In the genomic region with DNA sequence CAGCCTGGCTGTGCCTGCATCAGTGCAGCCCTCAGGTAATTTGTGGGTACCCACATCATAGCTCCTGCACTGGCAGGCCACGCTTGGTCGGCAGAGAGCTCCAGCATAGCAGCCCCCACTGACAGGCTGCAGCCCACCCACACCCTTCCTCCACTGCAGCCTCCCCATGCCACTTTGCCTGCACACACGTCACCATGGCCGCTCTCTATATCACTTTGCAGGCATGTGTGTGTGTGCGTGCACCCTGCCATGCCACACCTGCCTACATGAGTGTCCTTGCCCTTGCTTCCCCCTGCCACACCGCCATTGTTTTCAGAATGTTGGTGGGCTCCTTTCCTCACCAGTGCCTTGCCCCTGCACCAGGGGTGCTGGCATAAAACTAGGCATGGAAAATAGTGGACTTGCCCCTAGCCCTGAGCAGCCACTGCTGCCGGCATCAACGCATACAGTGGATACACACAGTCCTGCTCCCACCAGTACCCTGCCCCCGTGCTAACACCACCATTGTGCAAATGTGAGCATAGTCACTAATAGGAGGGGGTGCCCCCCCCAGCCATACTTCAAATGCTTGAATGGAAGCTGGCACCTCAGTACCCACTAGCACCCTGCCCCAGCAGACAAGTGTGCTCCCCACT, we compare ENCODE assay signal across 25 cellular contexts.
"Had no signal": no experiment of that assay in that cellular context is flagged by ENCODE, and none has a peak within 500 bp of the region (broad histone marks: within the 10 kb centered on the region; RNA-seq: fewer than 3 reads in every experiment).

No MANE protein-coding gene starts in this region.

- H3K27ac ChIP-seq: colonic mucosa, epithelial cell of prostate, esophagus squamous epithelium, gastrocnemius medialis, heart right ventricle, left lung, lower lobe of right lung had no signal

- H3K4me1 Mint-ChIP-seq: endodermal cell had no signal

- FAIRE-seq: endometrium, islet of Langerhans, keratinocyte had no signal

- DNase-seq: colonic mucosa; cortex of kidney; effector CD8-positive, alpha-beta T cell; effector memory CD8-positive, alpha-beta T cell; endodermal cell; erythroblast; esophagus squamous epithelium; foreskin fibroblast; foreskin melanocyte; gastrocnemius medialis; glutamatergic neuron; head of caudate nucleus; heart right ventricle; hippocampal formation; left cardiac atrium; left lung; left ventricle myocardium superior; lower lobe of right lung; mesendoderm; midbrain had no signal

- H3K36me3 ChIP-seq: colonic mucosa, esophagus squamous epithelium, gastrocnemius medialis, heart right ventricle, left lung, lower lobe of right lung had no signal

- H3K27me3 ChIP-seq: colonic mucosa, esophagus squamous epithelium, gastrocnemius medialis, heart right ventricle, left lung had no signal

- H3K4me1 ChIP-seq: colonic mucosa, esophagus squamous epithelium, gastrocnemius medialis, heart right ventricle, left lung, lower lobe of right lung had no signal

- H3K9me3 ChIP-seq: colonic mucosa, gastrocnemius medialis had no signal

- H3K4me3 Mint-ChIP-seq: dendritic cell treated with granulocyte-macrophage colony-stimulating factor and Interleukin-4, amounts not matched to agents 40 ng/mL and 50 ng/mL, for 4 days; effector memory CD8-positive, alpha-beta T cell; endodermal cell had no signal

- H3K27ac Mint-ChIP-seq: dendritic cell treated with granulocyte-macrophage colony-stimulating factor and Interleukin-4, amounts not matched to agents 40 ng/mL and 50 ng/mL, for 4 days; effector memory CD8-positive, alpha-beta T cell; endodermal cell had no signal

- H3K4me3 ChIP-seq: colonic mucosa, esophagus squamous epithelium, gastrocnemius medialis, heart right ventricle, left lung, lower lobe of right lung had no signal
